In genomic region chr13:51318876-51319275, GRCh38 we compare ENCODE assay signal across 41 cellular contexts. TPM values are rescaled to one million over a fixed set of nuclear protein-coding genes. Genes with fewer than 3 reads are reported as not detected.
"Had no signal": no experiment of that assay in that cellular context is flagged by ENCODE, and none has a peak within 500 bp of the region (broad histone marks: within the 10 kb centered on the region; RNA-seq: fewer than 3 reads in every experiment).

No MANE protein-coding gene starts in this region.

- H3K4me1 ChIP-seq: adrenal gland, body of pancreas, breast epithelium had no signal

- H3K9me3 ChIP-seq: adrenal gland, ascending aorta, body of pancreas, breast epithelium had no signal

- H3K9me3 Mint-ChIP-seq: activated naive CD4-positive, alpha-beta T cell treated with anti-CD3 and anti-CD28 coated beads for 36 hours; activated naive CD4-positive, alpha-beta T cell treated with anti-CD3 and anti-CD28 coated beads, Interleukin-2, amount 10 ng/mL, durations not matched to agents 7 days and 5 days; activated naive CD4-positive, alpha-beta T cell treated with anti-CD3 and anti-CD28 coated beads, Interleukin-2, amount 50 U/mL, for 24 hours; activated naive CD4-positive, alpha-beta T cell treated with anti-CD3 and anti-CD28 coated beads, Interleukin-2, amount 50 U/mL, for 72 hours; activated naive CD8-positive, alpha-beta T cell treated with anti-CD3 and anti-CD28 coated beads for 36 hours; activated naive CD8-positive, alpha-beta T cell treated with anti-CD3 and anti-CD28 coated beads, Interleukin-2, amount 10 ng/mL, durations not matched to agents 7 days and 5 days; activated naive CD8-positive, alpha-beta T cell treated with anti-CD3 and anti-CD28 coated beads, Interleukin-2, amount 50 U/mL, for 24 hours; activated T-cell treated with anti-CD3 and anti-CD28 coated beads, Interleukin-2, amount 50 U/mL, for 24 hours; activated T-cell treated with anti-CD3 and anti-CD28 coated beads, Interleukin-2, amount 50 U/mL, for 4 hours; activated T-cell treated with anti-CD3 and anti-CD28 coated beads, Interleukin-2, amount 50 U/mL, for 72 hours; activated T-helper 1 cell treated with anti-CD3 and anti-CD28 coated beads, Interleukin-12 subunit alpha, Interleukin-12 subunit beta, Interleukin-2, Interleukin-4 antibody, amounts not matched to agents 30 ng/mL and 10 ng/mL and 1 ng/mL, durations not matched to agents 14 hours and 24 hours and 36 hours; activated T-helper 17 cell treated with anti-CD3 and anti-CD28 coated beads, Interleukin-2, amount 50 U/mL, for 72 hours; activated T-helper 2 cell treated with anti-CD3 and anti-CD28 coated beads, Interferon-gamma antibody, Interleukin-2, Interleukin-4, amounts not matched to agents 10 μg/mL and 5 μg/mL and 100 μg/mL, durations not matched to agents 14 hours and 24 hours and 36 hours; central memory CD8-positive, alpha-beta T cell had no signal

- H3K27me3 Mint-ChIP-seq: activated naive CD4-positive, alpha-beta T cell treated with anti-CD3 and anti-CD28 coated beads, Interleukin-2, amount 50 U/mL, for 24 hours; activated naive CD8-positive, alpha-beta T cell; activated naive CD8-positive, alpha-beta T cell treated with anti-CD3 and anti-CD28 coated beads for 36 hours; activated naive CD8-positive, alpha-beta T cell treated with anti-CD3 and anti-CD28 coated beads, Interleukin-2, amount 50 U/mL, for 24 hours; activated T-cell treated with anti-CD3 and anti-CD28 coated beads, Interleukin-2, amount 50 U/mL, for 24 hours; activated T-helper 17 cell treated with anti-CD3 and anti-CD28 coated beads, Interleukin-2, amount 50 U/mL, for 72 hours; central memory CD8-positive, alpha-beta T cell had no signal

- H3K4me3 Mint-ChIP-seq: activated naive CD4-positive, alpha-beta T cell treated with anti-CD3 and anti-CD28 coated beads for 36 hours; activated naive CD4-positive, alpha-beta T cell treated with anti-CD3 and anti-CD28 coated beads, Interleukin-2, amount 10 ng/mL, durations not matched to agents 7 days and 5 days; activated naive CD4-positive, alpha-beta T cell treated with anti-CD3 and anti-CD28 coated beads, Interleukin-2, amount 50 U/mL, for 24 hours; activated naive CD8-positive, alpha-beta T cell; activated naive CD8-positive, alpha-beta T cell treated with anti-CD3 and anti-CD28 coated beads for 36 hours; activated naive CD8-positive, alpha-beta T cell treated with anti-CD3 and anti-CD28 coated beads, Interleukin-2, amount 10 ng/mL, durations not matched to agents 7 days and 5 days; activated naive CD8-positive, alpha-beta T cell treated with anti-CD3 and anti-CD28 coated beads, Interleukin-2, amount 50 U/mL, for 24 hours; activated T-cell treated with anti-CD3 and anti-CD28 coated beads, Interleukin-2, amount 50 U/mL, for 24 hours; activated T-cell treated with anti-CD3 and anti-CD28 coated beads, Interleukin-2, amount 50 U/mL, for 4 hours; activated T-cell treated with anti-CD3 and anti-CD28 coated beads, Interleukin-2, amount 50 U/mL, for 72 hours; activated T-helper 1 cell treated with anti-CD3 and anti-CD28 coated beads, Interleukin-12 subunit alpha, Interleukin-12 subunit beta, Interleukin-2, Interleukin-4 antibody, amounts not matched to agents 30 ng/mL and 10 ng/mL and 1 ng/mL, durations not matched to agents 14 hours and 24 hours and 36 hours; activated T-helper 17 cell treated with anti-CD3 and anti-CD28 coated beads, Interleukin-2, amount 50 U/mL, for 72 hours; brain; central memory CD8-positive, alpha-beta T cell had no signal

- ATAC-seq: activated naive CD4-positive, alpha-beta T cell treated with anti-CD3 and anti-CD28 coated beads, Interleukin-2, amount 50 U/mL, for 72 hours; activated naive CD8-positive, alpha-beta T cell treated with anti-CD3 and anti-CD28 coated beads, Interleukin-2, amount 50 U/mL, for 24 hours; activated T-cell treated with anti-CD3 and anti-CD28 coated beads, Interleukin-2, amount 50 U/mL, for 4 hours; activated T-cell treated with anti-CD3 and anti-CD28 coated beads, Interleukin-2, amount 50 U/mL, for 72 hours; body of pancreas had no signal

- DNase-seq: activated effector memory CD4-positive, alpha-beta T cell treated with anti-CD3 and anti-CD28 coated beads, Interleukin-2, amount 50 U/mL, for 16 hours; activated effector memory CD4-positive, alpha-beta T cell treated with Interleukin-2 at 50 U/mL for 16 hours; activated gamma-delta T cell; activated gamma-delta T cell treated with Interleukin-2 at 50 U/mL for 16 hours; activated naive CD4-positive, alpha-beta T cell; activated naive CD4-positive, alpha-beta T cell treated with anti-CD3 and anti-CD28 coated beads for 36 hours; activated naive CD4-positive, alpha-beta T cell treated with anti-CD3 and anti-CD28 coated beads, Interleukin-2, amount 10 ng/mL, durations not matched to agents 7 days and 5 days; activated naive CD4-positive, alpha-beta T cell treated with anti-CD3 and anti-CD28 coated beads, Interleukin-2, amount 50 U/mL, for 16 hours; activated naive CD4-positive, alpha-beta T cell treated with Interleukin-2 at 50 U/mL for 16 hours; activated naive CD8-positive, alpha-beta T cell treated with anti-CD3 and anti-CD28 coated beads for 36 hours; activated naive CD8-positive, alpha-beta T cell treated with anti-CD3 and anti-CD28 coated beads, Interleukin-2, amount 10 ng/mL, durations not matched to agents 7 days and 5 days; activated naive CD8-positive, alpha-beta T cell treated with anti-CD3 and anti-CD28 coated beads, Interleukin-2, amount 50 U/mL, for 24 hours; activated T-cell treated with anti-CD3 and anti-CD28 coated beads, Interleukin-2, amount 50 U/mL, for 1 hour; activated T-cell treated with anti-CD3 and anti-CD28 coated beads, Interleukin-2, amount 50 U/mL, for 24 hours; activated T-cell treated with anti-CD3 and anti-CD28 coated beads, Interleukin-2, amount 50 U/mL, for 4 hours; activated T-cell treated with anti-CD3 and anti-CD28 coated beads, Interleukin-2, amount 50 U/mL, for 48 hours; activated T-cell treated with anti-CD3 and anti-CD28 coated beads, Interleukin-2, amount 50 U/mL, for 72 hours; adrenal gland; amniotic stem cell; amygdala; anterior cingulate cortex; aorta; body of pancreas; brain microvascular endothelial cell; caudate nucleus; central memory CD4-positive, alpha-beta T cell; cerebellar nuclear complex had no signal

- H3K4me3 ChIP-seq: adrenal gland, ascending aorta, body of pancreas, breast epithelium, cardiac muscle cell had no signal

- H3K36me3 ChIP-seq: adrenal gland, ascending aorta, brain microvascular endothelial cell, breast epithelium, cardiac muscle cell had no signal

- H3K36me3 Mint-ChIP-seq: activated naive CD4-positive, alpha-beta T cell treated with anti-CD3 and anti-CD28 coated beads, Interleukin-2, amount 10 ng/mL, durations not matched to agents 7 days and 5 days; activated naive CD4-positive, alpha-beta T cell treated with anti-CD3 and anti-CD28 coated beads, Interleukin-2, amount 50 U/mL, for 24 hours; activated naive CD4-positive, alpha-beta T cell treated with anti-CD3 and anti-CD28 coated beads, Interleukin-2, amount 50 U/mL, for 72 hours; activated naive CD8-positive, alpha-beta T cell; activated naive CD8-positive, alpha-beta T cell treated with anti-CD3 and anti-CD28 coated beads for 36 hours; activated naive CD8-positive, alpha-beta T cell treated with anti-CD3 and anti-CD28 coated beads, Interleukin-2, amount 10 ng/mL, durations not matched to agents 7 days and 5 days; brain had no signal

- H3K4me1 Mint-ChIP-seq: activated naive CD4-positive, alpha-beta T cell treated with anti-CD3 and anti-CD28 coated beads, Interleukin-2, amount 10 ng/mL, durations not matched to agents 7 days and 5 days; activated naive CD4-positive, alpha-beta T cell treated with anti-CD3 and anti-CD28 coated beads, Interleukin-2, amount 50 U/mL, for 24 hours; activated naive CD8-positive, alpha-beta T cell treated with anti-CD3 and anti-CD28 coated beads for 36 hours; activated naive CD8-positive, alpha-beta T cell treated with anti-CD3 and anti-CD28 coated beads, Interleukin-2, amount 10 ng/mL, durations not matched to agents 7 days and 5 days; activated naive CD8-positive, alpha-beta T cell treated with anti-CD3 and anti-CD28 coated beads, Interleukin-2, amount 50 U/mL, for 24 hours; activated T-helper 17 cell treated with anti-CD3 and anti-CD28 coated beads, Interleukin-2, amount 50 U/mL, for 72 hours; central memory CD8-positive, alpha-beta T cell had no signal

- H3K27ac Mint-ChIP-seq: activated naive CD4-positive, alpha-beta T cell treated with anti-CD3 and anti-CD28 coated beads for 36 hours; activated naive CD4-positive, alpha-beta T cell treated with anti-CD3 and anti-CD28 coated beads, Interleukin-2, amount 10 ng/mL, durations not matched to agents 7 days and 5 days; activated naive CD4-positive, alpha-beta T cell treated with anti-CD3 and anti-CD28 coated beads, Interleukin-2, amount 50 U/mL, for 24 hours; activated naive CD4-positive, alpha-beta T cell treated with anti-CD3 and anti-CD28 coated beads, Interleukin-2, amount 50 U/mL, for 72 hours; activated naive CD8-positive, alpha-beta T cell; activated naive CD8-positive, alpha-beta T cell treated with anti-CD3 and anti-CD28 coated beads for 36 hours; activated naive CD8-positive, alpha-beta T cell treated with anti-CD3 and anti-CD28 coated beads, Interleukin-2, amount 10 ng/mL, durations not matched to agents 7 days and 5 days; activated naive CD8-positive, alpha-beta T cell treated with anti-CD3 and anti-CD28 coated beads, Interleukin-2, amount 50 U/mL, for 24 hours; activated T-cell treated with anti-CD3 and anti-CD28 coated beads, Interleukin-2, amount 50 U/mL, for 24 hours; activated T-cell treated with anti-CD3 and anti-CD28 coated beads, Interleukin-2, amount 50 U/mL, for 72 hours; activated T-helper 1 cell treated with anti-CD3 and anti-CD28 coated beads, Interleukin-12 subunit alpha, Interleukin-12 subunit beta, Interleukin-2, Interleukin-4 antibody, amounts not matched to agents 30 ng/mL and 10 ng/mL and 1 ng/mL, durations not matched to agents 14 hours and 24 hours and 36 hours; activated T-helper 2 cell treated with anti-CD3 and anti-CD28 coated beads, Interferon-gamma antibody, Interleukin-2, Interleukin-4, amounts not matched to agents 10 μg/mL and 5 μg/mL and 100 μg/mL, durations not matched to agents 14 hours and 24 hours and 36 hours; brain had no signal

- FAIRE-seq: astrocyte had no signal

- H3K27ac ChIP-seq: adrenal gland, ascending aorta, body of pancreas, brain microvascular endothelial cell, breast epithelium, cardiac muscle cell had no signal

- H3K27me3 ChIP-seq: adrenal gland, ascending aorta, body of pancreas, brain microvascular endothelial cell, breast epithelium, cardiac muscle cell had no signal

RNA-seq across cellular contexts. Expression of gene SERPINE3, which starts 20.6 kb away (rescaled TPM):
- total RNA-seq: activated naive CD4-positive, alpha-beta T cell treated with anti-CD3 and anti-CD28 coated beads for 36 hours; activated naive CD4-positive, alpha-beta T cell treated with anti-CD3 and anti-CD28 coated beads, Interleukin-2, amount 50 U/mL, for 72 hours; activated naive CD8-positive, alpha-beta T cell treated with anti-CD3 and anti-CD28 coated beads for 36 hours; activated naive CD8-positive, alpha-beta T cell treated with anti-CD3 and anti-CD28 coated beads, Interleukin-2, amount 10 ng/mL, durations not matched to agents 7 days and 5 days; activated T-cell treated with anti-CD3 and anti-CD28 coated beads, Interleukin-2, amount 50 U/mL, for 4 hours; activated T-cell treated with anti-CD3 and anti-CD28 coated beads, Interleukin-2, amount 50 U/mL, for 72 hours; activated T-helper 1 cell treated with anti-CD3 and anti-CD28 coated beads, Interleukin-12 subunit alpha, Interleukin-12 subunit beta, Interleukin-2, Interleukin-4 antibody, amounts not matched to agents 30 ng/mL and 10 ng/mL and 1 ng/mL, durations not matched to agents 14 hours and 24 hours and 36 hours; activated T-helper 17 cell treated with anti-CD3 and anti-CD28 coated beads, Interleukin-2, amount 50 U/mL, for 72 hours; activated T-helper 2 cell treated with anti-CD3 and anti-CD28 coated beads, Interferon-gamma antibody, Interleukin-2, Interleukin-4, amounts not matched to agents 10 μg/mL and 5 μg/mL and 100 μg/mL, durations not matched to agents 14 hours and 24 hours and 36 hours; adrenal gland; aorta; ascending aorta; astrocyte; body of pancreas; cardiac septum; chondrocyte had no signal
- polyA plus RNA-seq: aorta had no signal
